ENCODE assay signal across 16 cellular contexts in genomic region chr21:18468775-18469174, GRCh38.
DNase-seq lines count a peak whose midpoint lies in the region; TF ChIP-seq lines count a peak whose summit lies in the region.
"Had no signal": no experiment of that assay in that cellular context is flagged by ENCODE, and none has a peak within 500 bp of the region (broad histone marks: within the 10 kb centered on the region; RNA-seq: fewer than 3 reads in every experiment).

No MANE protein-coding gene starts in this region.

- no peak overlapping the region for H3K27ac Mint-ChIP-seq in activated naive CD8-positive, alpha-beta T cell treated with anti-CD3 and anti-CD28 coated beads for 36 hours
- H3K27ac Mint-ChIP-seq: mesothelial cell of epicardium, T-helper 17 cell had no signal

- H3K36me3 Mint-ChIP-seq in activated naive CD8-positive, alpha-beta T cell treated with anti-CD3 and anti-CD28 coated beads for 36 hours: no peaks in the 10 kb centered on the region
- H3K36me3 Mint-ChIP-seq: mesothelial cell of epicardium had no signal

- no peaks in the 10 kb centered on the region for H3K4me1 ChIP-seq in urinary bladder (ENCODE audit: insufficient read depth)
- H3K4me1 ChIP-seq in tibial artery: no peaks in the 10 kb centered on the region

- no peak for TF ChIP-seq CTCF in tibial artery (IDR thresholded peaks at IDR 0.05)

- 22% methylated on average over 6 of the region's 6 CpGs for WGBS in urinary bladder

- H3K4me1 Mint-ChIP-seq in activated naive CD8-positive, alpha-beta T cell treated with anti-CD3 and anti-CD28 coated beads for 36 hours: no peaks in the 10 kb centered on the region
- H3K4me1 Mint-ChIP-seq: T-helper 17 cell had no signal

- H3K9me3 ChIP-seq in tibial artery: no peaks in the 10 kb centered on the region

- H3K27me3 Mint-ChIP-seq in activated naive CD8-positive, alpha-beta T cell treated with anti-CD3 and anti-CD28 coated beads for 36 hours: no peaks in the 10 kb centered on the region
- H3K27me3 Mint-ChIP-seq: T-helper 17 cell had no signal

- H3K27ac ChIP-seq in urinary bladder (ENCODE audit: low read depth): no peak overlapping the region
- no peak overlapping the region for H3K27ac ChIP-seq in tibial artery

- intact Hi-C loops in tibial artery (cut with DNase I; ENCODE audit: low total_unique reads): no loop called here

- H3K27me3 ChIP-seq in tibial artery: no peaks in the 10 kb centered on the region

- DNase-seq in NOMO-1 treated with DMSO at 0.1 percent for 48 hours (lab: John Stamatoyannopoulos, UW; ENCODE audit: unreplicated experiment) (peak; percentile 6), NOMO-1 treated with dmso at 0.1 percent for 144 hours (lab: John Stamatoyannopoulos, UW; ENCODE audit: unreplicated experiment) (no peak), NCI-H1048 (lab: John Stamatoyannopoulos, UW) (peak; percentile 9), foreskin melanocyte (peak; percentile 33), tibial artery (no peak), cerebellar nuclear complex (lab: John Stamatoyannopoulos, UW) (no peak)
- DNase-seq in activated naive CD8-positive, alpha-beta T cell treated with anti-CD3 and anti-CD28 coated beads for 36 hours: no peak
- DNase-seq: activated CD4-positive, alpha-beta T cell treated with anti-CD3 and anti-CD28 coated beads for 1 hour; activated CD8-positive, alpha-beta memory T cell treated with anti-CD3 and anti-CD28 coated beads, Interleukin-2, amount 50 U/mL, for 4 hours; activated gamma-delta T cell treated with Interleukin-2 at 50 U/mL for 16 hours; cortex of kidney; NCI-H774; occipital lobe; T-helper 17 cell had no signal

- H3K36me3 ChIP-seq in urinary bladder (ENCODE audit: insufficient read depth): no peaks in the 10 kb centered on the region
- no peaks in the 10 kb centered on the region for H3K36me3 ChIP-seq in tibial artery

- no peak overlapping the region for H3K4me3 Mint-ChIP-seq in activated naive CD8-positive, alpha-beta T cell treated with anti-CD3 and anti-CD28 coated beads for 36 hours
- H3K4me3 Mint-ChIP-seq: mesothelial cell of epicardium, T-helper 17 cell had no signal

- peaks cover 11% of the 10 kb centered on the region for H3K9me3 Mint-ChIP-seq in activated naive CD8-positive, alpha-beta T cell treated with anti-CD3 and anti-CD28 coated beads for 36 hours

- H3K4me3 ChIP-seq in urinary bladder (ENCODE audit: low read depth, low read length) (peak overlapping the region; percentile 28), tibial artery (no peak overlapping the region)

Comparison
In these comparisons a context has a peak if more than half of its experiments do, and no peak if none do; other contexts are left out.
1. DNase-seq: peak in NOMO-1 treated with DMSO at 0.1 percent for 48 hours (single experiment), NCI-H1048 (single experiment) and foreskin melanocyte (single experiment); none in NOMO-1 treated with dmso at 0.1 percent for 144 hours (single experiment), tibial artery (0 of 2), cerebellar nuclear complex (0 of 2) and activated naive CD8-positive, alpha-beta T cell treated with anti-CD3 and anti-CD28 coated beads for 36 hours (single experiment).